ENCODE assay signal across 13 cellular contexts in genomic region chr16:11140466-11140865, GRCh38.
A peak's percentile ranks its signal among the peaks of the same experiment; 100 is the strongest.
DNase-seq lines count a peak whose midpoint lies in the region; ATAC-seq and TF ChIP-seq lines count a peak whose summit lies in the region.
"Had no signal": no experiment of that assay in that cellular context is flagged by ENCODE, and none has a peak within 500 bp of the region (broad histone marks: within the 10 kb centered on the region; RNA-seq: fewer than 3 reads in every experiment).

No MANE protein-coding gene starts in this region.

- peak overlapping the region; percentile 87 for H3K27ac Mint-ChIP-seq in stimulated activated naive CD8-positive, alpha-beta T cell treated with anti-CD3 and anti-CD28 coated beads, Interleukin-15, Interleukin-2, amounts not matched to agents 100 ng/mL and 50 ng/mL, for 24 hours
- H3K27ac Mint-ChIP-seq in chondrocyte (ENCODE audit: unreplicated experiment), result no peak overlapping the region

- H3K36me3 Mint-ChIP-seq in stimulated activated naive CD8-positive, alpha-beta T cell treated with anti-CD3 and anti-CD28 coated beads, Interleukin-15, Interleukin-2, amounts not matched to agents 100 ng/mL and 50 ng/mL, for 24 hours (ENCODE audit: low read depth), result peaks cover 17% of the 10 kb centered on the region
- peaks cover 2% of the 10 kb centered on the region for H3K36me3 Mint-ChIP-seq in chondrocyte (ENCODE audit: low read depth)

- DNase-seq in NCI-H1417 (lab: John Stamatoyannopoulos, UW) (peak in 2 of 3 experiments; percentile 5 to 18), NCI-H1417 treated with DMSO at 0.1 percent for 48 hours (lab: John Stamatoyannopoulos, UW) (no peak), chondrocyte (ENCODE audit: low spot score) (peak; percentile 57)
- no peak for DNase-seq in stimulated activated naive CD8-positive, alpha-beta T cell treated with anti-CD3 and anti-CD28 coated beads, Interleukin-15, Interleukin-2, amounts not matched to agents 100 U/mL and 50 U/mL, for 24 hours
- DNase-seq: body of pancreas; GM23248; immature natural killer cell; NCI-H2171; NK-92 treated with Interleukin-12 subunit alpha and Interleukin-12 subunit beta, amount 100 ng/mL, for 24 hours had no signal

- peaks cover 52% of the 10 kb centered on the region for H3K4me1 Mint-ChIP-seq in stimulated activated naive CD8-positive, alpha-beta T cell treated with anti-CD3 and anti-CD28 coated beads, Interleukin-15, Interleukin-2, amounts not matched to agents 100 ng/mL and 50 ng/mL, for 24 hours (ENCODE audit: low read depth)
- H3K4me1 Mint-ChIP-seq in chondrocyte (ENCODE audit: low read depth), result peaks cover 50% of the 10 kb centered on the region

- H3K9me3 Mint-ChIP-seq in stimulated activated naive CD8-positive, alpha-beta T cell treated with anti-CD3 and anti-CD28 coated beads, Interleukin-15, Interleukin-2, amounts not matched to agents 100 ng/mL and 50 ng/mL, for 24 hours, result no peaks in the 10 kb centered on the region
- H3K9me3 Mint-ChIP-seq in chondrocyte (ENCODE audit: low read depth), result no peaks in the 10 kb centered on the region
- H3K9me3 Mint-ChIP-seq: immature natural killer cell had no signal

- no peaks in the 10 kb centered on the region for H3K27me3 Mint-ChIP-seq in stimulated activated naive CD8-positive, alpha-beta T cell treated with anti-CD3 and anti-CD28 coated beads, Interleukin-15, Interleukin-2, amounts not matched to agents 100 ng/mL and 50 ng/mL, for 24 hours
- H3K27me3 Mint-ChIP-seq in chondrocyte (ENCODE audit: low read depth), result no peaks in the 10 kb centered on the region

- no peak for TF ChIP-seq CTCF in chondrocyte (IDR thresholded peaks at IDR 0.05)

- no peak for ATAC-seq in stimulated activated naive CD8-positive, alpha-beta T cell treated with anti-CD3 and anti-CD28 coated beads, Interleukin-15, Interleukin-2, amounts not matched to agents 100 U/mL and 50 U/mL, for 24 hours
- ATAC-seq in GM18498 (IDR thresholded peaks at IDR 0.05; ENCODE audit: unreplicated experiment) (no peak), HG03378 (IDR thresholded peaks at IDR 0.05; ENCODE audit: unreplicated experiment) (no peak), GM21619 (IDR thresholded peaks at IDR 0.05; ENCODE audit: unreplicated experiment) (no peak)
- ATAC-seq: body of pancreas had no signal

- H3K4me3 Mint-ChIP-seq in stimulated activated naive CD8-positive, alpha-beta T cell treated with anti-CD3 and anti-CD28 coated beads, Interleukin-15, Interleukin-2, amounts not matched to agents 100 ng/mL and 50 ng/mL, for 24 hours, result no peak overlapping the region
- no peak overlapping the region for H3K4me3 Mint-ChIP-seq in chondrocyte (ENCODE audit: unreplicated experiment)

Comparison
In these comparisons a context has a peak if more than half of its experiments do, and no peak if none do; other contexts are left out.
1. DNase-seq: peak in NCI-H1417 (2 of 3) and chondrocyte (single experiment); none in NCI-H1417 treated with DMSO at 0.1 percent for 48 hours (single experiment) and stimulated activated naive CD8-positive, alpha-beta T cell treated with anti-CD3 and anti-CD28 coated beads, Interleukin-15, Interleukin-2, amounts not matched to agents 100 U/mL and 50 U/mL, for 24 hours (single experiment).